Comparison of ENCODE assay signal across 8 cellular contexts in genomic region chr1:54405894-54406293, GRCh38. TPM values are rescaled to one million over a fixed set of nuclear protein-coding genes. Genes with fewer than 3 reads are reported as not detected.
DNase-seq lines count a peak whose midpoint lies in the region; ATAC-seq, FAIRE-seq and TF ChIP-seq lines count a peak whose summit lies in the region.

No MANE protein-coding gene starts in this region.

- DNase-seq in CD8-positive, alpha-beta T cell = no peak
- peak in 1 of 10 donors; percentile 47 for DNase-seq in dorsolateral prefrontal cortex
- no peak for DNase-seq in osteocyte (ENCODE audit: extremely low spot score, unreplicated experiment)
- DNase-seq in GM12892 (ENCODE audit: insufficient read length) = no peak

- peaks cover 13% of the 10 kb centered on the region for H3K36me3 ChIP-seq in CD8-positive, alpha-beta T cell (ENCODE audit: insufficient read depth, low read length)
- H3K36me3 ChIP-seq in HUES6 (ENCODE audit: control insufficient read depth, insufficient read depth, low read length) = peaks cover 25% of the 10 kb centered on the region

- H3K36me3 Mint-ChIP-seq in CD8-positive, alpha-beta T cell = peaks cover 30% of the 10 kb centered on the region
- H3K36me3 Mint-ChIP-seq in osteocyte (ENCODE audit: unreplicated experiment) = peaks cover 14% of the 10 kb centered on the region

- H3K27ac ChIP-seq in CD8-positive, alpha-beta T cell (ENCODE audit: low read depth, low read length) = no peak overlapping the region
- H3K27ac ChIP-seq in HUES6 (ENCODE audit: low read depth, low read length) (no peak overlapping the region), dorsolateral prefrontal cortex (peak overlapping the region in 17 of 59 donors; percentile 18 to 95 (median 64))

- no peak for TF ChIP-seq POLR2A in GM12892 (IDR thresholded peaks at IDR 0.05; ENCODE audit: low read depth, low read length)

- intact Hi-C loops in CD8-positive, alpha-beta T cell (cut with DNase I, micrococcal nuclease) = loop anchor here (2.0 to 10.0 kb wide), 12 partner anchors 119 to 1391 kb away; partner anchors contain the start of genes CYB5RL (in 1 of the 2), LRP8 (in 1 of the 2), MRPL37 (in 1 of the 2) and NDC1 (in 1 of the 2)
- intact Hi-C loops in dorsolateral prefrontal cortex (cut with DNase I) = loop anchor here (2.0 to 10.0 kb wide), 5 partner anchors 81 to 284 kb away; partner anchors contain the start of genes CYB5RL (in 1 of the 2) and MRPL37 (in 1 of the 2)

- no peak overlapping the region for H3K4me3 ChIP-seq in CD8-positive, alpha-beta T cell (ENCODE audit: low read depth, low read length)
- peak overlapping the region; percentile 15; the same call in 1 of the 2 replicates for H3K4me3 ChIP-seq in HUES6 (ENCODE audit: low read depth, low read length)
- peak overlapping the region in 58 of 59 donors; percentile 21 to 93 (median 82) for H3K4me3 ChIP-seq in dorsolateral prefrontal cortex

- CTCF ChIA-PET in CD8-positive, alpha-beta T cell (lab: Charles Lee) = interaction anchor here (2.5 kb wide), 1 partner anchor 82 kb away, joined by 53 read pairs; no protein-coding TSS in a partner anchor

- TF ChIP-seq CTCF in CD8-positive, alpha-beta T cell (IDR thresholded peaks at IDR 0.05) = no peak
- no peak for TF ChIP-seq CTCF in dorsolateral prefrontal cortex (IDR thresholded peaks at IDR 0.05 in 54 of 56, conservative IDR thresholded peaks at IDR 0.05 in 2 of 56; ENCODE audit: low read depth in 1 of 56, partially characterized antibody in 56 of 56)
- TF ChIP-seq CTCF in osteocyte (IDR thresholded peaks at IDR 0.05) = no peak

- peaks cover 70% of the 10 kb centered on the region for H3K4me1 Mint-ChIP-seq in CD8-positive, alpha-beta T cell (ENCODE audit: low read depth)
- H3K4me1 Mint-ChIP-seq in osteocyte (ENCODE audit: unreplicated experiment) = peaks cover 38% of the 10 kb centered on the region

- no peaks in the 10 kb centered on the region for H3K27me3 ChIP-seq in CD8-positive, alpha-beta T cell (ENCODE audit: insufficient read depth, low read length)
- H3K27me3 ChIP-seq in HUES6 (ENCODE audit: control insufficient read depth, insufficient read depth, low read length) (no peaks in the 10 kb centered on the region), dorsolateral prefrontal cortex (no peaks in the 10 kb centered on the region)

- no peak overlapping the region for H3K27ac Mint-ChIP-seq in CD8-positive, alpha-beta T cell
- no peak overlapping the region for H3K27ac Mint-ChIP-seq in osteocyte (ENCODE audit: unreplicated experiment)

- H3K4me1 ChIP-seq in CD8-positive, alpha-beta T cell (ENCODE audit: insufficient read depth, low read length) = peaks cover 61% of the 10 kb centered on the region
- peaks cover 54% of the 10 kb centered on the region for H3K4me1 ChIP-seq in HUES6 (ENCODE audit: control insufficient read depth, insufficient read depth, low read length)

- H3K9me3 Mint-ChIP-seq in CD8-positive, alpha-beta T cell = no peaks in the 10 kb centered on the region
- no peaks in the 10 kb centered on the region for H3K9me3 Mint-ChIP-seq in osteocyte (ENCODE audit: unreplicated experiment)

- no peak for FAIRE-seq in GM12892 (lab: Jason Lieb, UNC)

- no peaks in the 10 kb centered on the region for H3K9me3 ChIP-seq in CD8-positive, alpha-beta T cell (ENCODE audit: low read length)
- H3K9me3 ChIP-seq in HUES6 (ENCODE audit: control insufficient read depth, insufficient read depth, low read depth, low read length) = no peaks in the 10 kb centered on the region

- no peaks in the 10 kb centered on the region for H3K27me3 Mint-ChIP-seq in CD8-positive, alpha-beta T cell (ENCODE audit: low read depth)
- no peaks in the 10 kb centered on the region for H3K27me3 Mint-ChIP-seq in osteocyte (ENCODE audit: unreplicated experiment)

- POLR2A ChIA-PET in CD8-positive, alpha-beta T cell (lab: Charles Lee) = interaction anchor here (0.7 to 2.6 kb wide), 4 partner anchors 9 to 118 kb away, joined by 3 to 70 read pairs (median 4); no protein-coding TSS in a partner anchor

- no peak overlapping the region for H3K9ac ChIP-seq in HUES6 (ENCODE audit: low read length)

- no peak for ATAC-seq in CD8-positive, alpha-beta T cell
- ATAC-seq in HG02870 (IDR thresholded peaks at IDR 0.05; ENCODE audit: unreplicated experiment) (no peak), HG03521 (IDR thresholded peaks at IDR 0.05; ENCODE audit: unreplicated experiment) (no peak), HG03442 (IDR thresholded peaks at IDR 0.05; ENCODE audit: unreplicated experiment) (no peak)

- H3K4me3 Mint-ChIP-seq in CD8-positive, alpha-beta T cell = peak overlapping the region; percentile 96
- H3K4me3 Mint-ChIP-seq in osteocyte (ENCODE audit: unreplicated experiment) = peak overlapping the region; percentile 48

RNA-seq across cellular contexts. Expression of gene SSBP3, which starts 0.3 kb away (rescaled TPM):
- 10 to 100 TPM; 41.5 to 47.7 TPM for total RNA-seq in CD8-positive, alpha-beta T cell
- total RNA-seq in dorsolateral prefrontal cortex (100 to 1,000 TPM in 118 of 120 experiments, 10 to 100 TPM in 2; 90.9 to 247 (median 178) TPM), osteocyte (56.4 and 68.1 TPM in 2 replicates)
- 15.7 TPM for polyA plus RNA-seq in GM12892 (2012; ENCODE audit: missing spikeins)
